ENCODE assay signal across 1 cellular context in the genomic region with DNA sequence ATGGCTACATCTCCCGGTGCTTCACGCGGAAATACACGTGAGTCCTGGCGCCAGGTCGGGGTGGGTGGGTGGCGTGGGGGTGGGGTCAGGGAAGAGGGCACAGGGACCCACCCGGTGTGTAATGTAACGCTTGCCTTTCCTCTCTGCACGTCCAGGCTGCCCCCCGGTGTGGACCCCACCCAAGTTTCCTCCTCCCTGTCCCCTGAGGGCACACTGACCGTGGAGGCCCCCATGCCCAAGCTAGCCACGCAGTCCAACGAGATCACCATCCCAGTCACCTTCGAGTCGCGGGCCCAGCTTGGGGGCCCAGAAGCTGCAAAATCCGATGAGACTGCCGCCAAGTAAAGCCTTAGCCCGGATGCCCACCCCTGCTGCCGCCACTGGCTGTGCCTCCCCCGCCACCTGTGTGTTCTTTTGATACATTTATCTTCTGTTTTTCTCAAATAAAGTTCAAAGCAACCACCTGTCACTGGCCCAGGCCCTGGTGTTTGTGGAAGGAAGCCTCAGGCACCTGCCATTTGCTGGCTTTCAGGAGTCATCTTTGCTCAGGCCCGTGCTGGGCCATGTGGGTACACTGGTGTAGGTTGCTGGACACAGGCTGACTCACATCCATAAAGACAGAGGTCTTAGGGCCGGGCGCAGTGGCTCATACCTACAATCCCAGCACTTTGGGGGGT.
A peak's percentile ranks its signal among the peaks of the same experiment; 100 is the strongest.
TF ChIP-seq lines count a peak whose summit lies in the region.

No MANE protein-coding gene starts in this region.

TF ChIP-seq in endothelial cell of umbilical vein, 7 proteins besides CTCF, POLR2A, EP300 and RAD21:
- peak; percentile 21 for TF ChIP-seq FOS (IDR thresholded peaks at IDR 0.05; ENCODE audit: borderline replicate concordance, insufficient read depth, low read length)
- no peak for TF ChIP-seq GATA2 (IDR thresholded peaks at IDR 0.05; ENCODE audit: insufficient read depth, insufficient read length, low read depth, low read length)
